ENCODE assay signal across 21 cellular contexts in genomic region chr2:214006601-214007000, GRCh38.
"Had no signal": no experiment of that assay in that cellular context is flagged by ENCODE, and none has a peak within 500 bp of the region (broad histone marks: within the 10 kb centered on the region; RNA-seq: fewer than 3 reads in every experiment).

No MANE protein-coding gene starts in this region.

- H3K79me2 ChIP-seq: hepatocyte, parathyroid adenoma had no signal

- H3K27ac Mint-ChIP-seq: activated CD4-positive, alpha-beta T cell treated with anti-CD3 and anti-CD28 coated beads for 36 hours; activated CD8-positive, alpha-beta T cell treated with anti-CD3 and anti-CD28 coated beads for 36 hours; activated naive CD4-positive, alpha-beta T cell treated with anti-CD3 and anti-CD28 coated beads, Interleukin-2, amount 50 U/mL, for 24 hours; brain; effector memory CD8-positive, alpha-beta T cell; natural killer cell; stimulated activated memory B cell treated with anti-CD40 and anti-IgM and Interleukin-4, amounts not matched to agents 10 μg/mL and 1 μg/mL and 100 μg/mL, for 72 hours; T-helper 1 cell treated with Interleukin-12 subunit alpha and Interleukin-12 subunit beta and Interleukin-4 antibody, amounts not matched to agents 30 μg/mL and 1 μg/mL, for 36 hours had no signal

- H2AFZ ChIP-seq: hepatocyte, parathyroid adenoma had no signal

- H3K4me2 ChIP-seq: hepatocyte had no signal

- H3K4me3 ChIP-seq: hepatocyte had no signal

- H3K27me3 ChIP-seq: hepatocyte, neutrophil had no signal

- H3K9me3 ChIP-seq: neutrophil had no signal

- H3K36me3 ChIP-seq: neutrophil had no signal

- H3K9ac ChIP-seq: parathyroid adenoma had no signal

- H3K27me3 Mint-ChIP-seq: activated CD4-positive, alpha-beta T cell treated with anti-CD3 and anti-CD28 coated beads for 36 hours; activated CD8-positive, alpha-beta T cell treated with anti-CD3 and anti-CD28 coated beads for 36 hours; activated naive CD4-positive, alpha-beta T cell treated with anti-CD3 and anti-CD28 coated beads, Interleukin-2, amount 50 U/mL, for 24 hours; effector memory CD8-positive, alpha-beta T cell; stimulated activated memory B cell treated with anti-CD40 and anti-IgM and Interleukin-4, amounts not matched to agents 10 μg/mL and 1 μg/mL and 100 μg/mL, for 72 hours had no signal

- H3K4me1 ChIP-seq: parathyroid adenoma had no signal

- H3K4me3 Mint-ChIP-seq: activated CD4-positive, alpha-beta T cell treated with anti-CD3 and anti-CD28 coated beads for 36 hours; activated CD8-positive, alpha-beta T cell treated with anti-CD3 and anti-CD28 coated beads for 36 hours; activated naive CD4-positive, alpha-beta T cell treated with anti-CD3 and anti-CD28 coated beads, Interleukin-2, amount 50 U/mL, for 24 hours; brain; effector memory CD8-positive, alpha-beta T cell; natural killer cell; stimulated activated memory B cell treated with anti-CD40 and anti-IgM and Interleukin-4, amounts not matched to agents 10 μg/mL and 1 μg/mL and 100 μg/mL, for 72 hours; T-helper 1 cell treated with Interleukin-12 subunit alpha and Interleukin-12 subunit beta and Interleukin-4 antibody, amounts not matched to agents 30 μg/mL and 1 μg/mL, for 36 hours had no signal

- H3K4me1 Mint-ChIP-seq: activated CD4-positive, alpha-beta T cell treated with anti-CD3 and anti-CD28 coated beads for 36 hours; activated naive CD4-positive, alpha-beta T cell treated with anti-CD3 and anti-CD28 coated beads, Interleukin-2, amount 50 U/mL, for 24 hours; brain; natural killer cell; stimulated activated memory B cell treated with anti-CD40 and anti-IgM and Interleukin-4, amounts not matched to agents 10 μg/mL and 1 μg/mL and 100 μg/mL, for 72 hours had no signal

- H3K36me3 Mint-ChIP-seq: activated naive CD4-positive, alpha-beta T cell treated with anti-CD3 and anti-CD28 coated beads, Interleukin-2, amount 50 U/mL, for 24 hours; natural killer cell; stimulated activated memory B cell treated with anti-CD40 and anti-IgM and Interleukin-4, amounts not matched to agents 10 μg/mL and 1 μg/mL and 100 μg/mL, for 72 hours had no signal

- H3K27ac ChIP-seq: hepatocyte, neutrophil, parathyroid adenoma had no signal

- H3K9me3 Mint-ChIP-seq: T-helper 1 cell treated with Interleukin-12 subunit alpha and Interleukin-12 subunit beta and Interleukin-4 antibody, amounts not matched to agents 30 μg/mL and 1 μg/mL, for 36 hours had no signal

- DNase-seq: activated CD4-positive, alpha-beta T cell treated with anti-CD3 and anti-CD28 coated beads for 36 hours; activated CD8-positive, alpha-beta T cell treated with anti-CD3 and anti-CD28 coated beads for 36 hours; activated effector memory CD4-positive, alpha-beta T cell treated with anti-CD3 and anti-CD28 coated beads, Interleukin-2, amount 50 U/mL, for 16 hours; activated T-cell treated with anti-CD3 and anti-CD28 coated beads, Interleukin-2, amount 50 U/mL, for 48 hours; amniotic stem cell; cerebellar nuclear complex; dermis blood vessel endothelial cell; effector memory CD8-positive, alpha-beta T cell; kidney; left ventricle myocardium superior; mesendoderm; natural killer cell; retina; stimulated activated CD4-positive, alpha-beta T cell treated with anti-CD3 and anti-CD28 coated beads, Interleukin-2, amount 100 ng/mL, for 48 hours had no signal
